ENCODE assay signal across 17 cellular contexts in genomic region chr10:86023931-86024554, GRCh38.
DNase-seq lines count a peak whose midpoint lies in the region; ATAC-seq and TF ChIP-seq lines count a peak whose summit lies in the region.
"Had no signal": no experiment of that assay in that cellular context is flagged by ENCODE, and none has a peak within 500 bp of the region (broad histone marks: within the 10 kb centered on the region; RNA-seq: fewer than 3 reads in every experiment).

No MANE protein-coding gene starts in this region.

- H3K4me3 Mint-ChIP-seq in CD8-positive, alpha-beta memory T cell, result no peak overlapping the region

- DNase-seq in coronary artery (ENCODE audit: low spot score), result peak; percentile 9
- DNase-seq in left ventricle myocardium superior, result peak; percentile 42
- DNase-seq in psoas muscle, result no peak
- no peak for DNase-seq in CD8-positive, alpha-beta memory T cell
- no peak for DNase-seq in posterior vena cava (ENCODE audit: low spot score)
- DNase-seq in NCI-H2081 treated with DMSO at 0.1 percent for 48 hours (lab: John Stamatoyannopoulos, UW), result no peak
- DNase-seq: C1 segment of cervical spinal cord, GDM1, Kasumi-1, MM.1S, NCI-H1105, NCI-H1694 treated with DMSO at 0.1 percent for 48 hours, NCI-H526 treated with DMSO at 0.1 percent for 48 hours, SHP77 treated with DMSO at 0.1 percent for 48 hours had no signal

- no peaks in the 10 kb centered on the region for H3K9me3 Mint-ChIP-seq in CD8-positive, alpha-beta memory T cell

- H3K27me3 ChIP-seq in BLaER1 (no peaks in the 10 kb centered on the region), psoas muscle (ENCODE audit: insufficient read depth in 3 of 3, low read length in 2 of 3) (no peaks in the 10 kb centered on the region)
- no peaks in the 10 kb centered on the region for H3K27me3 ChIP-seq in CD8-positive, alpha-beta memory T cell (ENCODE audit: insufficient read depth, low read length, poor library complexity, severe bottlenecking)

- H3K9ac ChIP-seq in BLaER1, result no peak overlapping the region

- H3K4me1 ChIP-seq in BLaER1, result peaks cover 55% of the 10 kb centered on the region
- H3K4me1 ChIP-seq in psoas muscle, result peaks cover 16% of the 10 kb centered on the region
- H3K4me1 ChIP-seq in CD8-positive, alpha-beta memory T cell (ENCODE audit: insufficient read depth, low read length), result no peaks in the 10 kb centered on the region

- CTCF ChIA-PET in CD8-positive, alpha-beta memory T cell (lab: Charles Lee), result no interaction called here

- POLR2A ChIA-PET in CD8-positive, alpha-beta memory T cell (lab: Charles Lee), result no interaction called here

- no peak overlapping the region for H3K27ac Mint-ChIP-seq in CD8-positive, alpha-beta memory T cell

- no peak overlapping the region for H3K4me3 ChIP-seq in BLaER1
- no peak overlapping the region for H3K4me3 ChIP-seq in coronary artery
- H3K4me3 ChIP-seq in psoas muscle, result no peak overlapping the region
- H3K4me3 ChIP-seq in CD8-positive, alpha-beta memory T cell (ENCODE audit: low read length), result no peak overlapping the region
- H3K4me3 ChIP-seq: GM12878 had no signal

- peaks cover 3 to 4% of the 10 kb centered on the region in 2 donors for H3K27me3 Mint-ChIP-seq in CD8-positive, alpha-beta memory T cell

- intact Hi-C loops in left ventricle myocardium superior (cut with micrococcal nuclease) (no loop called here), psoas muscle (cut with DNase I) (no loop called here), posterior vena cava (cut with DNase I) (no loop called here)

- H3K9me3 ChIP-seq in BLaER1, result peaks cover 7% of the 10 kb centered on the region; the same call in 1 of the 2 replicates
- no peaks in the 10 kb centered on the region for H3K9me3 ChIP-seq in psoas muscle
- H3K9me3 ChIP-seq in CD8-positive, alpha-beta memory T cell (ENCODE audit: low read length), result no peaks in the 10 kb centered on the region

- no peaks in the 10 kb centered on the region for H3K4me1 Mint-ChIP-seq in CD8-positive, alpha-beta memory T cell

- TF ChIP-seq CTCF in coronary artery (IDR thresholded peaks at IDR 0.05) (no peak), psoas muscle (IDR thresholded peaks at IDR 0.05) (no peak)

- no peaks in the 10 kb centered on the region for H3K36me3 Mint-ChIP-seq in CD8-positive, alpha-beta memory T cell

- peak overlapping the region; percentile 63 for H3K4me2 ChIP-seq in BLaER1

- H3K36me3 ChIP-seq in BLaER1, result no peaks in the 10 kb centered on the region
- no peaks in the 10 kb centered on the region for H3K36me3 ChIP-seq in psoas muscle (ENCODE audit: insufficient read depth in 1 of 2, low read depth in 1 of 2)
- no peaks in the 10 kb centered on the region for H3K36me3 ChIP-seq in CD8-positive, alpha-beta memory T cell (ENCODE audit: insufficient read depth, low read length)

- H3K27ac ChIP-seq in BLaER1 (no peak overlapping the region), coronary artery (no peak overlapping the region), psoas muscle (peak overlapping the region; percentile 23)
- H3K27ac ChIP-seq in CD8-positive, alpha-beta memory T cell (ENCODE audit: low read depth, low read length), result no peak overlapping the region

- no peaks in the 10 kb centered on the region for H4K20me1 ChIP-seq in BLaER1

- ATAC-seq in left ventricle myocardium superior (peak; percentile 95), psoas muscle (peak in 3 of 4 donors; percentile 17 to 86 (median 60)), GM19452 (IDR thresholded peaks at IDR 0.05; ENCODE audit: unreplicated experiment) (no peak)
- ATAC-seq: GM12878 had no signal

- 28 to 66% (median 40%) methylated on average over 9 of the region's 9 CpGs for WGBS in psoas muscle, 3 donors

Comparison
In these comparisons a context has a peak if more than half of its experiments do, and no peak if none do; other contexts are left out.
1. DNase-seq: peak in coronary artery (single experiment) and left ventricle myocardium superior (single experiment); none in psoas muscle (0 of 2), CD8-positive, alpha-beta memory T cell (0 of 5), posterior vena cava (single experiment) and NCI-H2081 treated with DMSO at 0.1 percent for 48 hours (single experiment).